ENCODE assay signal across 1 cellular context in genomic region chr11:3058753-3059664, GRCh38.
TF ChIP-seq lines count a peak whose summit lies in the region.

No MANE protein-coding gene starts in this region.

TF ChIP-seq in K562, 482 proteins besides CTCF, POLR2A, EP300 and RAD21 (continued from another document):
- TF ChIP-seq PRDM10 (IDR thresholded peaks at IDR 0.05; ENCODE audit: partially characterized antibody) (peak; percentile 93), ZNF197 (CRISPR knock-in tag; IDR thresholded peaks at IDR 0.05; ENCODE audit: low read depth) (no peak), ZNF740 (CRISPR knock-in tag; IDR thresholded peaks at IDR 0.05) (no peak), ZNF740 (tag; IDR thresholded peaks at IDR 0.05) (no peak), NFYB (IDR thresholded peaks at IDR 0.05; ENCODE audit: extremely low read depth, insufficient read length) (no peak), BRF1 (IDR thresholded peaks at IDR 0.05; ENCODE audit: borderline replicate concordance, extremely low read depth, insufficient read length) (no peak), TCF7L2 (IDR thresholded peaks at IDR 0.05; ENCODE audit: low read depth, low read length) (no peak), XRCC4 (IDR thresholded peaks at IDR 0.05; ENCODE audit: extremely low read depth, insufficient read depth, insufficient read length) (no peak), SMAD4 (CRISPR knock-in tag; conservative IDR thresholded peaks at IDR 0.05) (no peak; the same call in 1 of the 2 replicates), ATF2 (CRISPR knock-in tag; IDR thresholded peaks at IDR 0.05) (no peak), PHB (CRISPR knock-in tag; IDR thresholded peaks at IDR 0.05) (no peak), SLC30A9 (CRISPR knock-in tag; IDR thresholded peaks at IDR 0.05) (no peak), POLR2AphosphoS5 (IDR thresholded peaks at IDR 0.05; ENCODE audit: control insufficient read depth, insufficient read depth, low read depth, low read length) (peak; percentile 34; the same call in 1 of the 2 replicates), ZNF347 (CRISPR knock-in tag; IDR thresholded peaks at IDR 0.05; ENCODE audit: low read depth) (no peak), MLLT1 (IDR thresholded peaks at IDR 0.05) (no peak), NRF1 (conservative IDR thresholded peaks at IDR 0.05 in 1 of 2, IDR thresholded peaks at IDR 0.05 in 1 of 2) (0 out of 4 replicates have a peak, but pooled peaks have one; percentile 31 to 32), SMAD1 (IDR thresholded peaks at IDR 0.05; ENCODE audit: low read depth, low read length, partially characterized antibody) (no peak), IRF2 (CRISPR knock-in tag; IDR thresholded peaks at IDR 0.05) (no peak), ZNF57 (CRISPR knock-in tag; IDR thresholded peaks at IDR 0.05) (no peak), NR2C2 (CRISPR knock-in tag; IDR thresholded peaks at IDR 0.05) (no peak), NR2C2 (tag; IDR thresholded peaks at IDR 0.05) (peak; percentile 55), ZNF639 (CRISPR knock-in tag; conservative IDR thresholded peaks at IDR 0.05 in 1 of 2, IDR thresholded peaks at IDR 0.05 in 1 of 2) (no peak), NFE2 (IDR thresholded peaks at IDR 0.05; ENCODE audit: low read depth) (peak; percentile 50; the same call in 1 of the 2 replicates), CHD7 (IDR thresholded peaks at IDR 0.05; ENCODE audit: low read depth, low read length) (no peak), ZNF165 (CRISPR knock-in tag; IDR thresholded peaks at IDR 0.05; ENCODE audit: borderline replicate concordance) (no peak), SRSF7 (optimal IDR thresholded peaks at IDR 0.05; ENCODE audit: low read depth, low read length) (no peak), NR1H2 (CRISPR knock-in tag; IDR thresholded peaks at IDR 0.05) (no peak), ZZZ3 (IDR thresholded peaks at IDR 0.05) (no peak), PURB (CRISPR knock-in tag; IDR thresholded peaks at IDR 0.05; ENCODE audit: low read depth) (no peak)
